In the genomic region with DNA sequence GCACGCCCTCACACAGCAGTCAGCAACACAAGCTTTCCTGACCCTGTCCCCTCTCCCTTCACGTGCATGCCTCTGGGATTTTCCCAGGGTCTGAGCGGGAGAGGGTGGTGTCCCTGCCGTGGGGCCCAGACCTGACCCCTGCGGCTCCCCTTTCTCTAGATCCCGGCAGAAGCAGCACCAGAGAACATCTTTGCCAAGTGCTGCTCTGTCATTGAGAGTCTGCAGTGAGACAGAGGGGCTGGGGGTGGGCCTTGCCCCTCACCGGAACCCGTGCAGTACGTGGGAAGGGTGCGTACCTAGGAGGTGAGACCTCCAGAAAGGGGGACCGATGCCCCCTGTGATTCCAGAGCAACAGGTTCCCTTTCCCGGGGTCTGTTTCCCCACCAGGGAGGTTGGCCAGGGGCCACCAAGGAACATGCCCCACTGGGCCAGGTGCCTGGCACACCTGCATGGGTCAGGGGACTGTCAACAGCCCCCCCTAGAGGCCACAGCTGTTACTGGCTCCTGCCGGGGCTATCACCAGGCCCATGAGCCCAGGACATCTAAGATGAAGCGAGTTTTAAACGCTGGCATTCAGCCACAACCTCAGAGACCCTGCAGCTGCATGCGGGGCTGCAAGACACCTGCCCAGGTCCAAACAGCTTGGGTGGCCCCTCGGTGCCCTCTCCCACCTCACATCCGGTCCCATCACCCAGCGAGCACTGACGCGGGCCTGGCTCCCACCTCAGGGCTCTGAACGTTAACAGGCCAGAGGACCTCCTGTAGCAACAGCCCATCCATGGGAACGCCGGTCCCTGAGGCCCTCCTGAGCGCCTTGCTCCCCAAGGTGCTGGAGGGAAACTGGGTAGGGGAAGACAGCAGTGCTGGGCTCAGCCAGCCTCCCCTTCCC, we compare ENCODE assay signal across 8 cellular contexts.
A peak's percentile ranks its signal among the peaks of the same experiment; 100 is the strongest.
DNase-seq lines count a peak whose midpoint lies in the region; ATAC-seq and TF ChIP-seq lines count a peak whose summit lies in the region.

No MANE protein-coding gene starts in this region.

- no peaks in the 10 kb centered on the region for H3K9me3 Mint-ChIP-seq in nephron

- peaks cover 22% of the 10 kb centered on the region for H3K36me3 Mint-ChIP-seq in nephron (ENCODE audit: low read depth)

- DNase-seq in AG20443 (ENCODE audit: low spot score), result peak; percentile 34
- peak; percentile 57 for DNase-seq in GM19240 (ENCODE audit: insufficient read length, low spot score)
- DNase-seq in UCSD-AML1 (lab: John Stamatoyannopoulos, UW; ENCODE audit: unreplicated experiment), result peak; percentile 38
- DNase-seq in effector CD4-positive, alpha-beta T cell, result peak; percentile 38
- DNase-seq in cortex of kidney (lab: John Stamatoyannopoulos, UW), result no peak

- peak; percentile 54 to 62 (median 54) for TF ChIP-seq CTCF in nephron (IDR thresholded peaks at IDR 0.05; ENCODE audit: unreplicated experiment in 3 of 3)

- peak overlapping the region in 2 of 3 experiments; percentile 35 to 94 for H3K27ac Mint-ChIP-seq in nephron

- H3K4me1 Mint-ChIP-seq in nephron, result peaks cover 13% of the 10 kb centered on the region

- ATAC-seq in GM21717 (IDR thresholded peaks at IDR 0.05; ENCODE audit: unreplicated experiment), result no peak
- ATAC-seq in HG03095 (IDR thresholded peaks at IDR 0.05; ENCODE audit: unreplicated experiment), result no peak

- H3K4me3 Mint-ChIP-seq in nephron, result no peak overlapping the region

- H3K27me3 Mint-ChIP-seq in nephron (ENCODE audit: low read depth), result no peaks in the 10 kb centered on the region
